9 cellular contexts compared by ENCODE assay signal in genomic region chr6:27617046-27617687, GRCh38.
DNase-seq lines count a peak whose midpoint lies in the region; ATAC-seq and TF ChIP-seq lines count a peak whose summit lies in the region.
"Had no signal": no experiment of that assay in that cellular context is flagged by ENCODE, and none has a peak within 500 bp of the region (broad histone marks: within the 10 kb centered on the region; RNA-seq: fewer than 3 reads in every experiment).

No MANE protein-coding gene starts in this region.

- H3K9ac ChIP-seq in iPS-18a (ENCODE audit: low read length) = peak overlapping the region; percentile 41

- no peak overlapping the region for H3K27ac ChIP-seq in cardiac muscle cell
- H3K27ac ChIP-seq in iPS-18a (ENCODE audit: low read length) = no peak overlapping the region
- H3K27ac ChIP-seq: pancreas had no signal

- H3K4me1 ChIP-seq in cardiac muscle cell (ENCODE audit: low read depth) (peaks cover 6% of the 10 kb centered on the region), iPS-18a (ENCODE audit: control insufficient read depth, low read depth, low read length) (peaks cover 3% of the 10 kb centered on the region)

- no peak overlapping the region for H3K27ac Mint-ChIP-seq in activated CD4-positive, alpha-beta memory T cell treated with anti-CD3 and anti-CD28 coated beads for 36 hours
- peak overlapping the region; percentile 82 for H3K27ac Mint-ChIP-seq in type B pancreatic cell

- H3K4me3 Mint-ChIP-seq in activated CD4-positive, alpha-beta memory T cell treated with anti-CD3 and anti-CD28 coated beads for 36 hours = peak overlapping the region; percentile 10
- H3K4me3 Mint-ChIP-seq in type B pancreatic cell = peak overlapping the region; percentile 94

- H3K36me3 Mint-ChIP-seq in activated CD4-positive, alpha-beta memory T cell treated with anti-CD3 and anti-CD28 coated beads for 36 hours = no peaks in the 10 kb centered on the region
- H3K36me3 Mint-ChIP-seq in type B pancreatic cell = no peaks in the 10 kb centered on the region

- TF ChIP-seq CTCF in cardiac muscle cell (IDR thresholded peaks at IDR 0.05; ENCODE audit: low read depth, low read length) (no peak), type B pancreatic cell (conservative IDR thresholded peaks at IDR 0.05) (no peak)

- CTCF ChIA-PET in activated CD4-positive, alpha-beta memory T cell treated with anti-CD3 and anti-CD28 coated beads for 36 hours (lab: Charles Lee) = interaction anchor here (2.5 kb wide), 1 partner anchor 8 kb away, joined by 9 read pairs; no protein-coding TSS in a partner anchor

- POLR2A ChIA-PET in activated CD4-positive, alpha-beta memory T cell treated with anti-CD3 and anti-CD28 coated beads for 36 hours (lab: Charles Lee) = interaction anchor here (0.6 kb wide), 1 partner anchor 23 kb away, joined by 3 read pairs; no protein-coding TSS in a partner anchor

- intact Hi-C loops in cardiac septum (cut with DNase I) = no loop called here
- intact Hi-C loops in activated CD4-positive, alpha-beta memory T cell treated with anti-CD3 and anti-CD28 coated beads for 36 hours (cut with micrococcal nuclease) = no loop called here

- DNase-seq in cardiac muscle cell (ENCODE audit: low read depth in 1 of 2, low spot score in 1 of 2) = peak; percentile 42 to 46
- no peak for DNase-seq in cardiac septum (ENCODE audit: low spot score)
- DNase-seq in activated CD4-positive, alpha-beta memory T cell treated with anti-CD3 and anti-CD28 coated beads for 36 hours = no peak
- DNase-seq in type B pancreatic cell (ENCODE audit: extremely low spot score, unreplicated experiment) = no peak
- DNase-seq in HK-2 (ENCODE audit: unreplicated experiment) = no peak
- no peak for DNase-seq in Ammon's horn (ENCODE audit: low spot score)
- DNase-seq: pancreas had no signal

- no peak for ATAC-seq in GM18502 (IDR thresholded peaks at IDR 0.05; ENCODE audit: poor library complexity, unreplicated experiment)

- H3K36me3 ChIP-seq in cardiac muscle cell (no peaks in the 10 kb centered on the region), iPS-18a (ENCODE audit: control insufficient read depth, low read depth, low read length) (no peaks in the 10 kb centered on the region)
- H3K36me3 ChIP-seq: pancreas had no signal

- H3K4me3 ChIP-seq in cardiac muscle cell (peak overlapping the region; percentile 54), iPS-18a (ENCODE audit: low read length) (peak overlapping the region; percentile 98)

- H3K27me3 Mint-ChIP-seq in activated CD4-positive, alpha-beta memory T cell treated with anti-CD3 and anti-CD28 coated beads for 36 hours = peaks cover 44% of the 10 kb centered on the region
- H3K27me3 Mint-ChIP-seq in type B pancreatic cell = peaks cover 14% of the 10 kb centered on the region

- H3K9me3 Mint-ChIP-seq in activated CD4-positive, alpha-beta memory T cell treated with anti-CD3 and anti-CD28 coated beads for 36 hours = no peaks in the 10 kb centered on the region
- no peaks in the 10 kb centered on the region for H3K9me3 Mint-ChIP-seq in type B pancreatic cell

- H3K27me3 ChIP-seq in cardiac muscle cell (no peaks in the 10 kb centered on the region), iPS-18a (ENCODE audit: control insufficient read depth, insufficient read depth, low read length) (peaks cover 9% of the 10 kb centered on the region)

- peaks cover 16% of the 10 kb centered on the region for H3K4me1 Mint-ChIP-seq in activated CD4-positive, alpha-beta memory T cell treated with anti-CD3 and anti-CD28 coated beads for 36 hours (ENCODE audit: low read depth)
- no peaks in the 10 kb centered on the region for H3K4me1 Mint-ChIP-seq in type B pancreatic cell (ENCODE audit: unreplicated experiment)

- no peaks in the 10 kb centered on the region for H3K9me3 ChIP-seq in cardiac muscle cell (ENCODE audit: low read depth)
- no peaks in the 10 kb centered on the region for H3K9me3 ChIP-seq in iPS-18a (ENCODE audit: control insufficient read depth, low read depth, low read length)
- H3K9me3 ChIP-seq: pancreas had no signal

Comparison
In these comparisons a context has a peak if more than half of its experiments do, and no peak if none do; other contexts are left out.
1. DNase-seq: peak in cardiac muscle cell (2 of 2); none in cardiac septum (single experiment), activated CD4-positive, alpha-beta memory T cell treated with anti-CD3 and anti-CD28 coated beads for 36 hours (single experiment), type B pancreatic cell (single experiment), HK-2 (single experiment) and Ammon's horn (single experiment).